ENCODE assay signal across 16 cellular contexts in genomic region chr13:99439048-99439447, GRCh38.
DNase-seq lines count a peak whose midpoint lies in the region; ATAC-seq and TF ChIP-seq lines count a peak whose summit lies in the region.
"Had no signal": no experiment of that assay in that cellular context is flagged by ENCODE, and none has a peak within 500 bp of the region (broad histone marks: within the 10 kb centered on the region; RNA-seq: fewer than 3 reads in every experiment).

No MANE protein-coding gene starts in this region.

- H3K27me3 ChIP-seq in left lung (peaks cover 0 to 23% of the 10 kb centered on the region in 2 donors), stomach (peaks cover 0 to 22% (median 0%) of the 10 kb centered on the region in 3 donors)
- H3K27me3 ChIP-seq: SJCRH30 had no signal

- no peak for TF ChIP-seq EP300 in stomach (IDR thresholded peaks at IDR 0.05)

- intact Hi-C loops in left lung (cut with DNase I) (loop anchor here in 1 of 2 donors (5.0 kb wide), 2 partner anchors 167 to 262 kb away; no protein-coding TSS in a partner anchor), stomach (cut with DNase I; ENCODE audit: low total_unique reads) (loop anchor here (10.0 kb wide), 1 partner anchor 174 kb away; no protein-coding TSS in a partner anchor)

- H3K9me3 ChIP-seq in left lung (no peaks in the 10 kb centered on the region), stomach (no peaks in the 10 kb centered on the region)
- H3K9me3 ChIP-seq: SJCRH30 had no signal

- H3K27ac ChIP-seq in left lung (no peak overlapping the region), stomach (no peak overlapping the region)
- H3K27ac ChIP-seq: C4-2B, SJCRH30 had no signal

- H3K36me3 ChIP-seq in left lung (no peaks in the 10 kb centered on the region), stomach (no peaks in the 10 kb centered on the region)
- H3K36me3 ChIP-seq: SJCRH30 had no signal

- peaks cover 0 to 15% of the 10 kb centered on the region in 2 donors for H3K4me1 ChIP-seq in left lung
- H3K4me1 ChIP-seq in stomach = peaks cover 0 to 25% (median 7%) of the 10 kb centered on the region in 4 donors
- H3K4me1 ChIP-seq: SJCRH30 had no signal

- TF ChIP-seq POLR2A in stomach (IDR thresholded peaks at IDR 0.05) = no peak

- H3K4me3 ChIP-seq in left lung (no peak overlapping the region), stomach (no peak overlapping the region)
- H3K4me3 ChIP-seq: SJCRH30 had no signal

- 71 to 84% (median 79%) methylated on average over 7 of the region's 7 CpGs for WGBS in stomach, 5 donors

- no peak for TF ChIP-seq CTCF in left lung (IDR thresholded peaks at IDR 0.05)
- TF ChIP-seq CTCF in stomach (IDR thresholded peaks at IDR 0.05) = no peak

- peak; percentile 31 for DNase-seq in NCI-H748 (lab: John Stamatoyannopoulos, UW; ENCODE audit: unreplicated experiment)
- DNase-seq in NCI-H748 treated with DMSO at 0.1 percent for 48 hours (lab: John Stamatoyannopoulos, UW) = no peak
- peak; percentile 16 for DNase-seq in DMS79 (lab: John Stamatoyannopoulos, UW)
- peak; percentile 13 for DNase-seq in NCI-H69 (lab: John Stamatoyannopoulos, UW)
- DNase-seq in left lung = no peak
- no peak for DNase-seq in SW480 (ENCODE audit: low spot score)
- DNase-seq in stomach = no peak
- DNase-seq: H9, NCI-H1436, NCI-H2081 treated with DMSO at 0.1 percent for 48 hours, NCI-H226, NCI-H524 treated with DMSO at 0.1 percent for 48 hours, RPMI8226, SJCRH30 had no signal

- peak; percentile 51 for ATAC-seq in left lung
- no peak for ATAC-seq in HG02981 (IDR thresholded peaks at IDR 0.05; ENCODE audit: unreplicated experiment)

Comparison
In these comparisons a context has a peak if more than half of its experiments do, and no peak if none do; other contexts are left out.
1. DNase-seq: peak in NCI-H748 (single experiment), DMS79 (single experiment) and NCI-H69 (single experiment); none in NCI-H748 treated with DMSO at 0.1 percent for 48 hours (single experiment), left lung (0 of 2), SW480 (single experiment) and stomach (single experiment).